ENCODE assay signal across 16 cellular contexts in genomic region chr13:32549788-32550187, GRCh38. TPM values are rescaled to one million over a fixed set of nuclear protein-coding genes. Genes with fewer than 3 reads are reported as not detected.
DNase-seq lines count a peak whose midpoint lies in the region; ATAC-seq and TF ChIP-seq lines count a peak whose summit lies in the region.
"Had no signal": no experiment of that assay in that cellular context is flagged by ENCODE, and none has a peak within 500 bp of the region (broad histone marks: within the 10 kb centered on the region; RNA-seq: fewer than 3 reads in every experiment).

No MANE protein-coding gene starts in this region.

- H3K4me1 ChIP-seq in hepatocyte (ENCODE audit: insufficient read depth) (no peaks in the 10 kb centered on the region), liver (ENCODE audit: control insufficient read depth in 4 of 4, insufficient read depth in 4 of 4, low read length in 3 of 4) (peaks cover 3 to 6% (median 4%) of the 10 kb centered on the region in 4 donors), prostate gland (replicated peaks) (no peaks in the 10 kb centered on the region)
- H3K4me1 ChIP-seq: HAP-1 had no signal

- no peak overlapping the region for H3K4me3 ChIP-seq in SK-N-MC
- H3K4me3 ChIP-seq in hepatocyte, result no peak overlapping the region
- no peak overlapping the region for H3K4me3 ChIP-seq in liver (ENCODE audit: low read depth in 1 of 3, low read length in 3 of 3)
- no peak overlapping the region for H3K4me3 ChIP-seq in prostate gland
- H3K4me3 ChIP-seq: HAP-1 had no signal

- H3K4me2 ChIP-seq in hepatocyte, result no peak overlapping the region

- no peaks in the 10 kb centered on the region for H3K36me3 ChIP-seq in SK-N-MC (ENCODE audit: insufficient read depth, low read length)
- no peaks in the 10 kb centered on the region for H3K36me3 ChIP-seq in hepatocyte (replicated peaks; ENCODE audit: insufficient read depth, low read depth)
- H3K36me3 ChIP-seq in liver (ENCODE audit: control insufficient read depth in 4 of 4, insufficient read depth in 3 of 4, low read depth in 1 of 4, low read length in 3 of 4), result no peaks in the 10 kb centered on the region
- no peaks in the 10 kb centered on the region for H3K36me3 ChIP-seq in prostate gland
- H3K36me3 ChIP-seq: HAP-1 had no signal

- H4K20me1 ChIP-seq in hepatocyte (ENCODE audit: insufficient read depth, poor library complexity, severe bottlenecking), result no peaks in the 10 kb centered on the region

- intact Hi-C loops in prostate gland (cut with DNase I), result no loop called here
- intact Hi-C loops in sciatic nerve (cut with DNase I), result no loop called here

- H2AFZ ChIP-seq in hepatocyte, result no peak overlapping the region

- 0 out of 2 replicates have a peak overlapping the region, but pooled peaks have one; percentile 29 for H3K27ac ChIP-seq in SK-N-MC
- no peak overlapping the region for H3K27ac ChIP-seq in hepatocyte
- H3K27ac ChIP-seq in liver (ENCODE audit: low read depth in 1 of 2, low read length in 2 of 2), result no peak overlapping the region
- no peak overlapping the region for H3K27ac ChIP-seq in prostate gland
- H3K27ac ChIP-seq: C4-2B had no signal

- TF ChIP-seq CTCF in hepatocyte (IDR thresholded peaks at IDR 0.05; ENCODE audit: poor library complexity) (no peak), liver (IDR thresholded peaks at IDR 0.05; ENCODE audit: low read depth, low read length, missing input control) (no peak), prostate gland (IDR thresholded peaks at IDR 0.05) (no peak)

- ATAC-seq in HG03280 (IDR thresholded peaks at IDR 0.05; ENCODE audit: unreplicated experiment) (no peak), sciatic nerve (no peak)

- H3K79me2 ChIP-seq in hepatocyte, result no peaks in the 10 kb centered on the region

- WGBS in hepatocyte (ENCODE audit: low lambda C conversion rate, missing lambda C conversion rate), result 81% methylated on average over 3 of the region's 3 CpGs
- WGBS in liver, result 42% methylated on average over 3 of the region's 3 CpGs
- WGBS in prostate gland, result 56% methylated on average over 3 of the region's 3 CpGs

- no peaks in the 10 kb centered on the region for H3K9me3 ChIP-seq in SK-N-MC (ENCODE audit: low read depth, low read length)
- no peaks in the 10 kb centered on the region for H3K9me3 ChIP-seq in hepatocyte (ENCODE audit: low read depth)
- H3K9me3 ChIP-seq in liver (ENCODE audit: control insufficient read depth in 4 of 4, low read length in 3 of 4), result peaks cover 0 to 1% (median 0%) of the 10 kb centered on the region in 4 donors
- no peaks in the 10 kb centered on the region for H3K9me3 ChIP-seq in prostate gland
- H3K9me3 ChIP-seq: HAP-1 had no signal

- peak in 1 of 2 donors; percentile 7 for TF ChIP-seq RAD21 in liver (IDR thresholded peaks at IDR 0.05)

- no peak for TF ChIP-seq POLR2A in prostate gland (IDR thresholded peaks at IDR 0.05)

- no peaks in the 10 kb centered on the region for H3K9me2 ChIP-seq in hepatocyte (replicated peaks; ENCODE audit: insufficient read depth)

- no peak for DNase-seq in SK-N-MC (ENCODE audit: low read depth, low spot score)
- peak; percentile 13 for DNase-seq in hepatocyte (ENCODE audit: low spot score)
- DNase-seq in prostate gland (ENCODE audit: low spot score), result no peak
- no peak for DNase-seq in sciatic nerve (ENCODE audit: low spot score)
- no peak for DNase-seq in DMS153 (lab: John Stamatoyannopoulos, UW)
- DNase-seq: CD4-positive, alpha-beta T cell; CD8-positive, alpha-beta memory T cell; DMS 273 treated with DMSO at 0.1 percent for 48 hours; DMS53; DMS79 treated with DMSO at 0.1 percent for 48 hours; GOT3; HFFc6 had no signal

- H3K27me3 ChIP-seq in hepatocyte, result no peaks in the 10 kb centered on the region
- no peaks in the 10 kb centered on the region for H3K27me3 ChIP-seq in liver (ENCODE audit: control insufficient read depth in 4 of 4, insufficient read depth in 4 of 4, low read length in 3 of 4)
- no peaks in the 10 kb centered on the region for H3K27me3 ChIP-seq in prostate gland (replicated peaks; ENCODE audit: insufficient read depth)

- no peak overlapping the region for H3K9ac ChIP-seq in SK-N-MC (ENCODE audit: insufficient read length)
- H3K9ac ChIP-seq in liver (ENCODE audit: low read depth in 1 of 2, low read length in 2 of 2), result no peak overlapping the region

TF ChIP-seq in liver, 16 proteins besides CTCF, POLR2A, EP300 and RAD21:
- TF ChIP-seq GABPA (IDR thresholded peaks at IDR 0.05 in 1 of 2, conservative IDR thresholded peaks at IDR 0.05 in 1 of 2) (no peak), RXRA (IDR thresholded peaks at IDR 0.05) (peak in 1 of 2 donors; percentile 9), FOXA2 (IDR thresholded peaks at IDR 0.05) (no peak), HNF4G (IDR thresholded peaks at IDR 0.05) (no peak), EGR1 (IDR thresholded peaks at IDR 0.05; ENCODE audit: low read depth in 2 of 2) (no peak), SP1 (IDR thresholded peaks at IDR 0.05) (peak; percentile 30), ATF3 (IDR thresholded peaks at IDR 0.05) (no peak), YY1 (IDR thresholded peaks at IDR 0.05) (peak; percentile 54), HNF4A (conservative IDR thresholded peaks at IDR 0.05) (peak; percentile 35 to 37), TAF1 (conservative IDR thresholded peaks at IDR 0.05) (no peak)
- TF ChIP-seq, protein P1, sequence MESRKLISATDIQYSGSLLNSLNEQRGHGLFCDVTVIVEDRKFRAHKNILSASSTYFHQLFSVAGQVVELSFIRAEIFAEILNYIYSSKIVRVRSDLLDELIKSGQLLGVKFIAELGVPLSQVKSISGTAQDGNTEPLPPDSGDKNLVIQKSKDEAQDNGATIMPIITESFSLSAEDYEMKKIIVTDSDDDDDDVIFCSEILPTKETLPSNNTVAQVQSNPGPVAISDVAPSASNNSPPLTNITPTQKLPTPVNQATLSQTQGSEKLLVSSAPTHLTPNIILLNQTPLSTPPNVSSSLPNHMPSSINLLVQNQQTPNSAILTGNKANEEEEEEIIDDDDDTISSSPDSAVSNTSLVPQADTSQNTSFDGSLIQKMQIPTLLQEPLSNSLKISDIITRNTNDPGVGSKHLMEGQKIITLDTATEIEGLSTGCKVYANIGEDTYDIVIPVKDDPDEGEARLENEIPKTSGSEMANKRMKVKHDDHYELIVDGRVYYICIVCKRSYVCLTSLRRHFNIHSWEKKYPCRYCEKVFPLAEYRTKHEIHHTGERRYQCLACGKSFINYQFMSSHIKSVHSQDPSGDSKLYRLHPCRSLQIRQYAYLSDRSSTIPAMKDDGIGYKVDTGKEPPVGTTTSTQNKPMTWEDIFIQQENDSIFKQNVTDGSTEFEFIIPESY (IDR thresholded peaks at IDR 0.05), result no peak
- TF ChIP-seq, protein P2, sequence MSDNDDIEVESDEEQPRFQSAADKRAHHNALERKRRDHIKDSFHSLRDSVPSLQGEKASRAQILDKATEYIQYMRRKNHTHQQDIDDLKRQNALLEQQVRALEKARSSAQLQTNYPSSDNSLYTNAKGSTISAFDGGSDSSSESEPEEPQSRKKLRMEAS (IDR thresholded peaks at IDR 0.05), result no peak

RNA-seq across cellular contexts. Expression of gene N4BP2L2, which starts 11.2 kb away (rescaled TPM):
- total RNA-seq in hepatocyte (106 and 138 TPM in 2 replicates), liver (100 to 1,000 TPM in 1 of 2 donors, 10 to 100 TPM in 1; 45.9 to 108 TPM), prostate gland (100 to 1,000 TPM in 1 of 2 donors, 10 to 100 TPM in 1; 80.9 to 475 TPM), sciatic nerve (260 TPM)
- polyA plus RNA-seq in hepatocyte (102 and 131 TPM in 2 replicates), liver (100 to 1,000 TPM in 1 of 2 donors, 10 to 100 TPM in 1; 14.9 to 116 TPM)

RNA-seq across cellular contexts. Expression of gene PDS5B, which starts 36.5 kb away (rescaled TPM):
- total RNA-seq in hepatocyte, result 34.0 and 36.2 TPM in 2 replicates
- 12.8 and 16.6 TPM in 2 replicates for polyA plus RNA-seq in hepatocyte
- total RNA-seq in liver, result 10 to 100 TPM; 17.9 to 24.3 TPM
- 1 to 10 TPM; 3.6 to 7.9 TPM for polyA plus RNA-seq in liver
- 10 to 100 TPM; 37.0 to 63.3 TPM for total RNA-seq in prostate gland
- 80.1 TPM for total RNA-seq in sciatic nerve
